In genomic region chr3:28050895-28051294, GRCh38 we compare ENCODE assay signal across 1 cellular context.
TF ChIP-seq lines count a peak whose summit lies in the region.

No MANE protein-coding gene starts in this region.

TF ChIP-seq in HepG2, 621 proteins besides CTCF, POLR2A, EP300 and RAD21 (continued from another document):
- TF ChIP-seq ARID5B (CRISPR knock-in tag; IDR thresholded peaks at IDR 0.05), result 0 out of 2 replicates have a peak, but pooled peaks have one; percentile 14
- TF ChIP-seq ZNF232 (CRISPR knock-in tag; IDR thresholded peaks at IDR 0.05; ENCODE audit: borderline replicate concordance), result no peak
TF ChIP-seq in HepG2: peak in this region for 13.
